ENCODE assay signal across 1 cellular context in the genomic region with DNA sequence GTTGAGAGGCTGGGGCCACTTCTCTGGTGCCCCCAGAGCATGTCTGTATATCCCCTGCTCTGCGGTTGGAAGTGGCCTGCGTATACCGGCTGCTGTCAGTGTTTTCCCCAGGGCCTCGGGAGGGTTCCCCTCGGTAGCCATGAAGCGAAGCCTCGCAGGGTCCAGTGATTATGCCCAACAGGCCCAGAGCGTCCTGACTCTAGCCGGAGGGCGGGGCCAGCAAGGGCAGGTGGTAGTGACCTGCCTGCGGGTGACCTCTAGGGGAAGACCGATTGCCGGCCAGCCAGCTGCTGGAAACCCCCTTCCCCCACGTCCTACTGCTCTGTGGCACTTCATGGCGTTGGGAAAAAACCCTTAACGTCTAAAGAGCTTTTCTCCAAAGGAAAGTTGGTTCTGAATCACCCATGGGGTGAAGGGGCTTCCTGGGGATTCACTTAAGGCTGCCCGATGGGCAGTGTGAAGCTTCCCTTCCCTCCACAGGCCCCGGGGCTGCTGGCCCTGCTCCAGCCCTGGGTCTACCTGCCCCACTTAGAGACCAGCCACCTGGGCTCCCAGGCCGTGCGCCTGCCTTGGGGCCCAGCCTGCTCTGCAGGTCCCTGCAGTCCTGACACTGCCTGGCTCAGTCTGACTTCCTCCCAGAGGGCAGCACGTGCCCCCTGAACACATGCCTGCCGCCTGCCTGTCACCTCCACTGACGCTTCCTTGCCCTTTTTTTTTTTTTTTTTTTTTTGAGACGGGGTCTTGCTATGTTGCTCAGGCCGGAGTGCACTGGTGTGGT.
TF ChIP-seq lines count a peak whose summit lies in the region.

No MANE protein-coding gene starts in this region.

TF ChIP-seq in HepG2, 621 proteins besides CTCF, POLR2A, EP300 and RAD21 (continued from another document):
- no peak for TF ChIP-seq SMAD1 (CRISPR knock-in tag; IDR thresholded peaks at IDR 0.05; ENCODE audit: borderline replicate concordance, low read depth)
- TF ChIP-seq ZNF382 (CRISPR knock-in tag; IDR thresholded peaks at IDR 0.05; ENCODE audit: borderline replicate concordance): no peak
- TF ChIP-seq GMEB1 (CRISPR knock-in tag; IDR thresholded peaks at IDR 0.05; ENCODE audit: borderline replicate concordance): no peak
- no peak for TF ChIP-seq HNRNPUL1 (IDR thresholded peaks at IDR 0.05; ENCODE audit: low read depth, low read length)
- 0 out of 2 replicates have a peak, but pooled peaks have one; percentile 32 for TF ChIP-seq ETV6 (CRISPR knock-in tag; conservative IDR thresholded peaks at IDR 0.05)
- no peak for TF ChIP-seq SNAPC5 (CRISPR knock-in tag; IDR thresholded peaks at IDR 0.05; ENCODE audit: borderline replicate concordance)
- peak; percentile 32 for TF ChIP-seq HNRNPLL (IDR thresholded peaks at IDR 0.05; ENCODE audit: low read depth, low read length, poor library complexity, severe bottlenecking)
- TF ChIP-seq ZNF33A (CRISPR knock-in tag; IDR thresholded peaks at IDR 0.05; ENCODE audit: borderline replicate concordance): no peak
- peak; percentile 30 for TF ChIP-seq AGO2 (optimal IDR thresholded peaks at IDR 0.05; ENCODE audit: low read depth, low read length)
- no peak for TF ChIP-seq ZNF598 (CRISPR knock-in tag; IDR thresholded peaks at IDR 0.05; ENCODE audit: borderline replicate concordance)
- TF ChIP-seq, protein P1, sequence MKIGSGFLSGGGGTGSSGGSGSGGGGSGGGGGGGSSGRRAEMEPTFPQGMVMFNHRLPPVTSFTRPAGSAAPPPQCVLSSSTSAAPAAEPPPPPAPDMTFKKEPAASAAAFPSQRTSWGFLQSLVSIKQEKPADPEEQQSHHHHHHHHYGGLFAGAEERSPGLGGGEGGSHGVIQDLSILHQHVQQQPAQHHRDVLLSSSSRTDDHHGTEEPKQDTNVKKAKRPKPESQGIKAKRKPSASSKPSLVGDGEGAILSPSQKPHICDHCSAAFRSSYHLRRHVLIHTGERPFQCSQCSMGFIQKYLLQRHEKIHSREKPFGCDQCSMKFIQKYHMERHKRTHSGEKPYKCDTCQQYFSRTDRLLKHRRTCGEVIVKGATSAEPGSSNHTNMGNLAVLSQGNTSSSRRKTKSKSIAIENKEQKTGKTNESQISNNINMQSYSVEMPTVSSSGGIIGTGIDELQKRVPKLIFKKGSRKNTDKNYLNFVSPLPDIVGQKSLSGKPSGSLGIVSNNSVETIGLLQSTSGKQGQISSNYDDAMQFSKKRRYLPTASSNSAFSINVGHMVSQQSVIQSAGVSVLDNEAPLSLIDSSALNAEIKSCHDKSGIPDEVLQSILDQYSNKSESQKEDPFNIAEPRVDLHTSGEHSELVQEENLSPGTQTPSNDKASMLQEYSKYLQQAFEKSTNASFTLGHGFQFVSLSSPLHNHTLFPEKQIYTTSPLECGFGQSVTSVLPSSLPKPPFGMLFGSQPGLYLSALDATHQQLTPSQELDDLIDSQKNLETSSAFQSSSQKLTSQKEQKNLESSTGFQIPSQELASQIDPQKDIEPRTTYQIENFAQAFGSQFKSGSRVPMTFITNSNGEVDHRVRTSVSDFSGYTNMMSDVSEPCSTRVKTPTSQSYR (CRISPR knock-in tag; IDR thresholded peaks at IDR 0.05; ENCODE audit: borderline replicate concordance): peak; percentile 38; the same call in 1 of the 2 replicates
- TF ChIP-seq GABPB1 (CRISPR knock-in tag; IDR thresholded peaks at IDR 0.05): 0 out of 2 replicates have a peak, but pooled peaks have one; percentile 14
- peak; percentile 32 for TF ChIP-seq U2AF1 (optimal IDR thresholded peaks at IDR 0.05; ENCODE audit: low read depth, low read length)
- TF ChIP-seq ZNF547 (CRISPR knock-in tag; IDR thresholded peaks at IDR 0.05): 0 out of 2 replicates have a peak, but pooled peaks have one; percentile 28
- 0 out of 2 replicates have a peak, but pooled peaks have one; percentile 20 for TF ChIP-seq SALL1 (CRISPR knock-in tag; IDR thresholded peaks at IDR 0.05)
- TF ChIP-seq ZFX (CRISPR knock-in tag; IDR thresholded peaks at IDR 0.05; ENCODE audit: low read depth): peak; percentile 35; the same call in 1 of the 2 replicates
